Comparison of ENCODE assay signal across 8 cellular contexts in the genomic region with DNA sequence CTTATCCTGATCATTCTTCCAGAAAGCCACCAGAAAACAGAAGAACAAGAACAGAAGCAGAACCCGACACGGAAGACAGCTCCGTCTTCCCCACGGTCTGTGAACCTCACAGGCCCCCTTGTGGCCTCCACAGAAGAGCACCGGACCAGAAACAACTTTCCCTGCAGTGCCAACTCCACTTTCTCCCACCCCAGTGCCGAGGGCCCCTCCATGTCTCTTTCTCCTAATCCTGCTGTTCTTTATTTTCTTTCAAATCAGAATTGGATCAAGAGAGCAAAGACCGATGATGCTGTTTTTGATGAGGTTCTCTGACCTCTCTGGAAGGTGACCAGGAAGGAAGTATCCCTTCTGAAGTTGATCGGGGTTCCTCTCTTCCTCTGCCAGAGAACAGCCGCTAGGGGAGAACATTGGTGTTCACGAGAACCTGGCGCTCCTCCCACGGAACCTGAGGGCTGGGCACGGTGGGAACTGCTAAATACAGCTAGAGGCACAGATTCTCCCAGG. TPM values are rescaled to one million over a fixed set of nuclear protein-coding genes. Genes with fewer than 3 reads are reported as not detected.
A peak's percentile ranks its signal among the peaks of the same experiment; 100 is the strongest.
DNase-seq lines count a peak whose midpoint lies in the region; ATAC-seq and TF ChIP-seq lines count a peak whose summit lies in the region.

No MANE protein-coding gene starts in this region.

- no peak overlapping the region for H3K27ac Mint-ChIP-seq in immature natural killer cell

- H3K36me3 ChIP-seq in adipocyte (ENCODE audit: control insufficient read depth, insufficient read depth, low read length, severe bottlenecking) (no peaks in the 10 kb centered on the region), subcutaneous abdominal adipose tissue (ENCODE audit: control insufficient read depth in 5 of 5, insufficient read depth in 5 of 5, low read length in 5 of 5) (no peaks in the 10 kb centered on the region)

- H3K9ac ChIP-seq in adipocyte (ENCODE audit: low read length) = peak overlapping the region; percentile 18
- peak overlapping the region in 2 of 5 donors; percentile 38 to 49 for H3K9ac ChIP-seq in subcutaneous abdominal adipose tissue (ENCODE audit: low read length in 5 of 5)

- H3K4me3 Mint-ChIP-seq in immature natural killer cell = peak overlapping the region; percentile 21 to 60 (median 37)

- H3K4me1 ChIP-seq in adipocyte (ENCODE audit: control insufficient read depth, insufficient read depth, low read length) (peaks cover 10% of the 10 kb centered on the region), subcutaneous abdominal adipose tissue (ENCODE audit: control insufficient read depth in 5 of 5, insufficient read depth in 5 of 5, low read length in 5 of 5) (peaks cover 6 to 34% (median 16%) of the 10 kb centered on the region in 5 donors)

- in situ Hi-C loops in ACHN (cut with HindIII; ENCODE audit: low pct_ligation_motif_present, low pct_unique_long_range_greater_than_20kb, low sequenced_read_pairs) = no loop called here

- peak overlapping the region; percentile 57 for H3K27ac ChIP-seq in subcutaneous abdominal adipose tissue (ENCODE audit: low read depth, low read length)

- DNase-seq in ACHN (peak; percentile 49), GM10266 (ENCODE audit: extremely low spot score) (no peak), NCI-H2196 (lab: John Stamatoyannopoulos, UW; ENCODE audit: unreplicated experiment) (peak; percentile 32), adipocyte (ENCODE audit: low read depth) (peak; percentile 9), immature natural killer cell (no peak), NCI-H187 (lab: John Stamatoyannopoulos, UW) (no peak)

- no peaks in the 10 kb centered on the region for H3K9me3 Mint-ChIP-seq in immature natural killer cell

- no peak overlapping the region for H3K4me3 ChIP-seq in adipocyte (ENCODE audit: low read length)
- peak overlapping the region in 4 of 5 donors; percentile 16 to 43 (median 22) for H3K4me3 ChIP-seq in subcutaneous abdominal adipose tissue (ENCODE audit: low read depth in 1 of 5, low read length in 5 of 5)

- H3K27me3 ChIP-seq in adipocyte (replicated peaks; ENCODE audit: control insufficient read depth, insufficient read depth, low read length) (peaks cover 4% of the 10 kb centered on the region), subcutaneous abdominal adipose tissue (ENCODE audit: control insufficient read depth in 5 of 5, insufficient read depth in 4 of 5, low read length in 5 of 5) (no peaks in the 10 kb centered on the region)

- peaks cover 0 to 4% (median 0%) of the 10 kb centered on the region in 3 donors for H3K36me3 Mint-ChIP-seq in immature natural killer cell

- TF ChIP-seq CTCF in GM10266 (IDR thresholded peaks at IDR 0.05; ENCODE audit: control insufficient read depth, insufficient read depth, low read depth, missing control alignments) = peak; percentile 46

- H3K9me3 ChIP-seq in adipocyte (ENCODE audit: control insufficient read depth, low read length) (no peaks in the 10 kb centered on the region), subcutaneous abdominal adipose tissue (ENCODE audit: control insufficient read depth in 5 of 5, low read length in 5 of 5) (no peaks in the 10 kb centered on the region)

- H3K27me3 Mint-ChIP-seq in immature natural killer cell (ENCODE audit: low read depth in 3 of 3) = peaks cover 2 to 15% (median 3%) of the 10 kb centered on the region in 3 donors

- ATAC-seq in HG02970 (IDR thresholded peaks at IDR 0.05; ENCODE audit: low FRiP score, unreplicated experiment) = no peak

- H3K4me1 Mint-ChIP-seq in immature natural killer cell = peaks cover 4 to 8% of the 10 kb centered on the region in 2 donors

RNA-seq across cellular contexts. Expression of gene CTTNBP2NL, which starts 58.9 kb away (rescaled TPM):
- polyA plus RNA-seq in immature natural killer cell = under 1 TPM in 1 of 3 donors, not detected in 2; 0.03 TPM

Comparison
In these comparisons a context has a peak if more than half of its experiments do, and no peak if none do; other contexts are left out.
1. DNase-seq: peak in ACHN (single experiment), NCI-H2196 (single experiment) and adipocyte (single experiment); none in GM10266 (single experiment), immature natural killer cell (0 of 3) and NCI-H187 (0 of 2).